In genomic region chr17:5183410-5183793, GRCh38 we compare ENCODE assay signal across 20 cellular contexts. TPM values are rescaled to one million over a fixed set of nuclear protein-coding genes. Genes with fewer than 3 reads are reported as not detected.
A peak's percentile ranks its signal among the peaks of the same experiment; 100 is the strongest.
DNase-seq lines count a peak whose midpoint lies in the region; ATAC-seq and TF ChIP-seq lines count a peak whose summit lies in the region.
"Had no signal": no experiment of that assay in that cellular context is flagged by ENCODE, and none has a peak within 500 bp of the region (broad histone marks: within the 10 kb centered on the region; RNA-seq: fewer than 3 reads in every experiment).

No MANE protein-coding gene starts in this region.

- H3K9ac ChIP-seq in HCT116 (ENCODE audit: low read length): no peak overlapping the region
- H3K9ac ChIP-seq in adipocyte (ENCODE audit: low read length): no peak overlapping the region

- no peak for DNase-seq in HCT116 (ENCODE audit: low read depth, low spot score)
- no peak for DNase-seq in adipocyte (ENCODE audit: low read depth)
- DNase-seq in immature natural killer cell: no peak
- DNase-seq in stimulated activated naive B cell treated with anti-CD40 and anti-IgM and Interleukin-4, amounts not matched to agents 10 μg/mL and 1 μg/mL and 100 μg/mL, for 72 hours: no peak
- no peak for DNase-seq in body of pancreas
- DNase-seq: CD4-positive, alpha-beta memory T cell; DMS79 treated with DMSO at 0.1 percent for 48 hours; GOT3; KG1; NCI-H1417 treated with DMSO at 0.1 percent for 48 hours; NCI-H1930; NCI-H2171; NCI-H446; PC-3; SJCRH30 had no signal

- H3K4me3 Mint-ChIP-seq in immature natural killer cell: peak overlapping the region in 1 of 5 donors; percentile 32
- H3K4me3 Mint-ChIP-seq in stimulated activated naive B cell treated with anti-CD40 and anti-IgM and Interleukin-4, amounts not matched to agents 10 μg/mL and 1 μg/mL and 100 μg/mL, for 72 hours: peak overlapping the region in 1 of 2 donors; percentile 50
- H3K4me3 Mint-ChIP-seq: B cell had no signal

- CTCF ChIA-PET in HCT116 (lab: Charles Lee): interaction anchor here (1.6 kb wide), 1 partner anchor 8 kb away, joined by 3 read pairs; the partner anchor contains the start of gene ZNF594

- RAD21 ChIA-PET in HCT116 (lab: Charles Lee; ENCODE audit: low non-redundant PET in 1 of 2, low total read pairs in 2 of 2, uncharacterized antibody in 2 of 2, unreplicated experiment in 2 of 2): no interaction called here

- no peak for TF ChIP-seq POLR2A in HCT116 (IDR thresholded peaks at IDR 0.05; ENCODE audit: borderline replicate concordance, extremely low read depth, insufficient read depth, insufficient read length)
- no peak for TF ChIP-seq POLR2A in body of pancreas (IDR thresholded peaks at IDR 0.05)

- H3K4me3 ChIP-seq in HCT116 (replicated peaks in 1 of 2; ENCODE audit: low read depth in 1 of 2, low read length in 2 of 2): no peak overlapping the region
- H3K4me3 ChIP-seq in adipocyte (ENCODE audit: low read length): peak overlapping the region; percentile 77
- H3K4me3 ChIP-seq in body of pancreas: no peak overlapping the region
- H3K4me3 ChIP-seq: SJCRH30 had no signal

- POLR2A ChIA-PET in HCT116 (lab: Charles Lee): no interaction called here

- intact Hi-C loops in HCT116 (cut with micrococcal nuclease): no loop called here
- intact Hi-C loops in body of pancreas (cut with DNase I): no loop called here

- no peaks in the 10 kb centered on the region for H4K20me1 ChIP-seq in HCT116 (ENCODE audit: insufficient read depth)

- no peak overlapping the region for H3K4me2 ChIP-seq in HCT116 (ENCODE audit: low read length)

- H3K27ac ChIP-seq in HCT116 (ENCODE audit: low read depth, low read length) (no peak overlapping the region), body of pancreas (no peak overlapping the region)
- H3K27ac ChIP-seq: SJCRH30 had no signal

- no peak overlapping the region for H2AFZ ChIP-seq in HCT116 (ENCODE audit: low read depth, low read length, poor library complexity, severe bottlenecking)

- H3K27ac Mint-ChIP-seq in immature natural killer cell: peak overlapping the region; percentile 39 to 90 (median 57)
- H3K27ac Mint-ChIP-seq in stimulated activated naive B cell treated with anti-CD40 and anti-IgM and Interleukin-4, amounts not matched to agents 10 μg/mL and 1 μg/mL and 100 μg/mL, for 72 hours: peak overlapping the region; percentile 85
- H3K27ac Mint-ChIP-seq: B cell; CD4-positive, alpha-beta memory T cell had no signal

- no peaks in the 10 kb centered on the region for H3K27me3 ChIP-seq in HCT116 (ENCODE audit: insufficient read depth, low read length)
- H3K27me3 ChIP-seq in adipocyte (replicated peaks; ENCODE audit: control insufficient read depth, insufficient read depth, low read length): no peaks in the 10 kb centered on the region
- no peaks in the 10 kb centered on the region for H3K27me3 ChIP-seq in body of pancreas
- H3K27me3 ChIP-seq: SJCRH30 had no signal

- H3K4me1 ChIP-seq in HCT116 (ENCODE audit: control insufficient read depth in 1 of 2, insufficient read depth in 2 of 2, low read length in 2 of 2) (no peaks in the 10 kb centered on the region), adipocyte (ENCODE audit: control insufficient read depth, insufficient read depth, low read length) (no peaks in the 10 kb centered on the region), body of pancreas (no peaks in the 10 kb centered on the region)
- H3K4me1 ChIP-seq: SJCRH30 had no signal

- peaks cover 14 to 24% (median 18%) of the 10 kb centered on the region in 3 donors for H3K27me3 Mint-ChIP-seq in immature natural killer cell (ENCODE audit: low read depth in 3 of 3)
- H3K27me3 Mint-ChIP-seq in stimulated activated naive B cell treated with anti-CD40 and anti-IgM and Interleukin-4, amounts not matched to agents 10 μg/mL and 1 μg/mL and 100 μg/mL, for 72 hours: no peaks in the 10 kb centered on the region
- H3K27me3 Mint-ChIP-seq: B cell; CD4-positive, alpha-beta memory T cell had no signal

- no TSS peak for BruUV-seq in HCT116 (replicated peaks; lab: Mats Ljungman, UMichigan)

- no peak for ATAC-seq in HCT116
- no peak for ATAC-seq in stimulated activated naive B cell treated with anti-CD40 and anti-IgM and Interleukin-4, amounts not matched to agents 10 μg/mL and 1 μg/mL and 100 μg/mL, for 72 hours (replicated peaks)
- no peak for ATAC-seq in GM19351 (IDR thresholded peaks at IDR 0.05; ENCODE audit: unreplicated experiment)
- ATAC-seq in GM19397 (IDR thresholded peaks at IDR 0.05; ENCODE audit: unreplicated experiment): no peak
- no peak for ATAC-seq in body of pancreas
- ATAC-seq: PC-3 had no signal

- no peaks in the 10 kb centered on the region for H3K79me2 ChIP-seq in HCT116 (ENCODE audit: insufficient read depth, low read length)

- peaks cover 40 to 59% (median 44%) of the 10 kb centered on the region in 3 donors for H3K36me3 Mint-ChIP-seq in immature natural killer cell
- peaks cover 72 to 85% of the 10 kb centered on the region in 2 donors for H3K36me3 Mint-ChIP-seq in stimulated activated naive B cell treated with anti-CD40 and anti-IgM and Interleukin-4, amounts not matched to agents 10 μg/mL and 1 μg/mL and 100 μg/mL, for 72 hours

- TF ChIP-seq RAD21 in HCT116 (IDR thresholded peaks at IDR 0.05; ENCODE audit: low read depth): no peak

- H3K36me3 ChIP-seq in HCT116 (ENCODE audit: control insufficient read depth in 1 of 2, insufficient read depth in 2 of 2, low read length in 2 of 2): peaks cover 0 to 3% of the 10 kb centered on the region in 2 experiments; a peak in 1 of 4 replicates
- H3K36me3 ChIP-seq in adipocyte (ENCODE audit: control insufficient read depth, insufficient read depth, low read length, severe bottlenecking): peaks cover 52% of the 10 kb centered on the region
- peaks cover 0 to 2% of the 10 kb centered on the region in 2 donors for H3K36me3 ChIP-seq in body of pancreas (replicated peaks in 1 of 2; ENCODE audit: insufficient read depth in 1 of 2, low read depth in 2 of 2)

- TF ChIP-seq CTCF in HCT116 (IDR thresholded peaks at IDR 0.05 in 2 of 3, conservative IDR thresholded peaks at IDR 0.05 in 1 of 3; ENCODE audit: borderline replicate concordance in 1 of 3, insufficient read depth in 1 of 3, low read depth in 2 of 3, low read length in 2 of 3): no peak
- TF ChIP-seq CTCF in body of pancreas (IDR thresholded peaks at IDR 0.05): no peak

- peaks cover 45 to 49% of the 10 kb centered on the region in 2 donors for H3K4me1 Mint-ChIP-seq in immature natural killer cell
- H3K4me1 Mint-ChIP-seq in stimulated activated naive B cell treated with anti-CD40 and anti-IgM and Interleukin-4, amounts not matched to agents 10 μg/mL and 1 μg/mL and 100 μg/mL, for 72 hours: peaks cover 5 to 6% of the 10 kb centered on the region in 2 donors
- H3K4me1 Mint-ChIP-seq: B cell had no signal

- H3K9me2 ChIP-seq in HCT116 (ENCODE audit: insufficient read depth): no peaks in the 10 kb centered on the region

- H3K9me3 ChIP-seq in HCT116 (ENCODE audit: control insufficient read depth in 1 of 2, insufficient read depth in 1 of 2, low read depth in 1 of 2, low read length in 2 of 2): peaks cover 58 to 72% of the 10 kb centered on the region in 2 experiments; a peak in 3 of 4 replicates
- H3K9me3 ChIP-seq in adipocyte (ENCODE audit: control insufficient read depth, low read length): peaks cover 99% of the 10 kb centered on the region
- H3K9me3 ChIP-seq in body of pancreas: peaks cover 0 to 84% (median 9%) of the 10 kb centered on the region in 3 donors

- H3K9me3 Mint-ChIP-seq in immature natural killer cell: peaks cover 48 to 89% (median 87%) of the 10 kb centered on the region in 6 donors
- peaks cover 34 to 38% of the 10 kb centered on the region in 2 donors for H3K9me3 Mint-ChIP-seq in stimulated activated naive B cell treated with anti-CD40 and anti-IgM and Interleukin-4, amounts not matched to agents 10 μg/mL and 1 μg/mL and 100 μg/mL, for 72 hours

TF ChIP-seq in HCT116, 20 proteins besides CTCF, POLR2A, EP300 and RAD21:
- TF ChIP-seq MAX (IDR thresholded peaks at IDR 0.05) (no peak), ZNF274 (IDR thresholded peaks at IDR 0.05; ENCODE audit: low read depth, low read length) (peak; percentile 64), EZH2phosphoT487 (IDR thresholded peaks at IDR 0.05; ENCODE audit: borderline replicate concordance) (no peak)

RNA-seq across cellular contexts. Expression of gene ZNF594, which starts 8.3 kb away (rescaled TPM):
- total RNA-seq in HCT116 (2021; ENCODE audit: unreplicated experiment) (8.3 TPM), body of pancreas (1 to 10 TPM; 4.4 to 6.9 TPM)
- polyA plus RNA-seq in HCT116 (2012): 0.76 and 1.5 TPM in 2 replicates
- polyA plus RNA-seq in immature natural killer cell: 1 to 10 TPM in 1 of 3 donors, under 1 TPM in 1, not detected in 1; 0.54 to 2.1 TPM

RNA-seq across cellular contexts. Expression of gene SCIMP, which starts 51.3 kb away (rescaled TPM):
- total RNA-seq in HCT116 (2021; ENCODE audit: unreplicated experiment) (not detected), body of pancreas (1 to 10 TPM in 1 of 2 donors, under 1 TPM in 1; 0.33 to 2.1 TPM)
- polyA plus RNA-seq in HCT116 (2012): 0.02 and 0.17 TPM in 2 replicates
- 1 to 10 TPM; 5.9 to 7.3 (median 6.5) TPM for polyA plus RNA-seq in immature natural killer cell
- total RNA-seq: G401, PC-3, SJCRH30 had no signal
- polyA plus RNA-seq: AG04450 had no signal
